ENCODE assay signal across 8 cellular contexts in genomic region chr16:50065624-50066481, GRCh38. TPM values are rescaled to one million over a fixed set of nuclear protein-coding genes. Genes with fewer than 3 reads are reported as not detected.
A peak's percentile ranks its signal among the peaks of the same experiment; 100 is the strongest.
DNase-seq lines count a peak whose midpoint lies in the region; ATAC-seq and TF ChIP-seq lines count a peak whose summit lies in the region.

HEATR3 (plus strand) TSS chr16:50065970; CDS start chr16:50066132, 162 bp downstream.

- peak; percentile 95 for DNase-seq in BE2C
- peak; percentile 71 for DNase-seq in GM19240 (ENCODE audit: insufficient read length, low spot score)
- DNase-seq in NCI-H524 treated with DMSO at 0.1 percent for 48 hours (lab: John Stamatoyannopoulos, UW), result peak; percentile 68
- DNase-seq in activated CD4-positive, alpha-beta T cell treated with anti-CD3 and anti-CD28 coated beads for 48 hours, result peak; percentile 97
- DNase-seq in coronary artery (ENCODE audit: low spot score), result peak; percentile 96
- peak; percentile 97 for DNase-seq in left kidney (ENCODE audit: low read depth, low spot score)
- DNase-seq in stimulated activated CD4-positive, alpha-beta T cell treated with anti-CD3 and anti-CD28 coated beads, Interleukin-1b, Interleukin-23, amount 100 ng/mL, for 48 hours, result peak; percentile 94

- H3K27me3 ChIP-seq in BE2C, result no peaks in the 10 kb centered on the region

- no peaks in the 10 kb centered on the region for H3K4me1 ChIP-seq in BE2C

- H3K4me3 ChIP-seq in BE2C (ENCODE audit: low read depth, low read length) (peak within 1 kb of the TSS; percentile 83), coronary artery (peak within 1 kb of the TSS; percentile 95)

- peak within 1 kb of the TSS; percentile 59 to 97 for H3K27ac ChIP-seq in coronary artery

- peak; percentile 54 for ATAC-seq in HG03457 (IDR thresholded peaks at IDR 0.05; ENCODE audit: unreplicated experiment)

- H3K36me3 ChIP-seq in BE2C, result peaks cover 18% of the 10 kb centered on the region

- TF ChIP-seq CTCF in BE2C (IDR thresholded peaks at IDR 0.05; ENCODE audit: low read depth, low read length) (no peak), coronary artery (IDR thresholded peaks at IDR 0.05) (no peak)

- H3K9me3 ChIP-seq in BE2C, result no peaks in the 10 kb centered on the region

RNA-seq across cellular contexts. Expression of gene HEATR3, which starts in this region (rescaled TPM):
- 16.1 TPM for polyA plus RNA-seq in BE2C (2012; ENCODE audit: insufficient read depth, insufficient read length, low read depth)

Comparison
In these comparisons a context has a peak if more than half of its experiments do, and no peak if none do; other contexts are left out.
1. Peak in every context shown above with its lines: DNase-seq, ATAC-seq, H3K4me3 ChIP-seq and H3K27ac ChIP-seq.